In genomic region chr11:66904055-66904454, GRCh38 we compare ENCODE assay signal across 21 cellular contexts. TPM values are rescaled to one million over a fixed set of nuclear protein-coding genes. Genes with fewer than 3 reads are reported as not detected.
DNase-seq lines count a peak whose midpoint lies in the region; ATAC-seq and TF ChIP-seq lines count a peak whose summit lies in the region.
"Had no signal": no experiment of that assay in that cellular context is flagged by ENCODE, and none has a peak within 500 bp of the region (broad histone marks: within the 10 kb centered on the region; RNA-seq: fewer than 3 reads in every experiment).

No MANE protein-coding gene starts in this region.

- no peak overlapping the region for H3K27ac Mint-ChIP-seq in WTC11
- H3K27ac Mint-ChIP-seq: activated CD4-positive, alpha-beta T cell treated with anti-CD3 and anti-CD28 coated beads, Interleukin-2, amount 10 ng/mL, durations not matched to agents 7 days and 5 days; activated naive CD8-positive, alpha-beta T cell treated with anti-CD3 and anti-CD28 coated beads, Interleukin-2, amount 10 ng/mL, durations not matched to agents 7 days and 5 days; activated T-cell treated with anti-CD3 and anti-CD28 coated beads, Interleukin-2, amount 50 U/mL, for 24 hours; effector memory CD8-positive, alpha-beta T cell; neural progenitor cell had no signal

- peak overlapping the region; percentile 100 for H3K4me2 ChIP-seq in mammary epithelial cell (ENCODE audit: insufficient read depth, low read depth, low read length)
- H3K4me2 ChIP-seq: neural progenitor cell had no signal

- H3K9ac ChIP-seq in mammary epithelial cell (ENCODE audit: insufficient read depth, low read length) = no peak overlapping the region
- H3K9ac ChIP-seq: neural progenitor cell had no signal

- CTCF ChIA-PET in mammary epithelial cell (lab: Charles Lee; ENCODE audit: low non-redundant PET) (no interaction called here), WTC11 (lab: Charles Lee) (interaction anchor here (1.3 kb wide), 1 partner anchor 72 kb away, joined by 3 read pairs; no protein-coding TSS in a partner anchor)

- POLR2A ChIA-PET in WTC11 (lab: Charles Lee) = no interaction called here

- H3K4me3 Mint-ChIP-seq in WTC11 = no peak overlapping the region
- H3K4me3 Mint-ChIP-seq: activated CD4-positive, alpha-beta T cell treated with anti-CD3 and anti-CD28 coated beads, Interleukin-2, amount 10 ng/mL, durations not matched to agents 7 days and 5 days; activated naive CD8-positive, alpha-beta T cell treated with anti-CD3 and anti-CD28 coated beads, Interleukin-2, amount 10 ng/mL, durations not matched to agents 7 days and 5 days; activated T-cell treated with anti-CD3 and anti-CD28 coated beads, Interleukin-2, amount 50 U/mL, for 24 hours; effector memory CD8-positive, alpha-beta T cell; neural progenitor cell had no signal

- ATAC-seq in left colon (peak; percentile 91), gastroesophageal sphincter (no peak), WTC11 (no peak)
- ATAC-seq: effector memory CD8-positive, alpha-beta T cell had no signal

- H3K9me3 ChIP-seq in mammary epithelial cell (replicated peaks; ENCODE audit: insufficient read depth, low read length) (no peaks in the 10 kb centered on the region), gastroesophageal sphincter (no peaks in the 10 kb centered on the region)

- intact Hi-C loops in mammary epithelial cell (cut with micrococcal nuclease) (no loop called here), left colon (cut with DNase I, micrococcal nuclease) (no loop called here)

- no peaks in the 10 kb centered on the region for H3K36me3 Mint-ChIP-seq in WTC11
- H3K36me3 Mint-ChIP-seq: activated naive CD8-positive, alpha-beta T cell treated with anti-CD3 and anti-CD28 coated beads, Interleukin-2, amount 10 ng/mL, durations not matched to agents 7 days and 5 days; neural progenitor cell had no signal

- WGBS in mammary epithelial cell (ENCODE audit: low coverage, missing lambda C conversion rate) = 84% methylated on average over 3 of the region's 3 CpGs
- WGBS in gastroesophageal sphincter (ENCODE audit: low coverage in 1 of 2), 2 donors = 100% methylated on average over 1 of the region's 3 CpGs

- TF ChIP-seq CTCF in mammary epithelial cell (conservative IDR thresholded peaks at IDR 0.05 in 1 of 2, IDR thresholded peaks at IDR 0.05 in 1 of 2; ENCODE audit: extremely low read depth in 1 of 2, insufficient read depth in 1 of 2, low read depth in 1 of 2, low read length in 2 of 2) = no peak
- TF ChIP-seq CTCF in gastroesophageal sphincter (IDR thresholded peaks at IDR 0.05) = no peak
- TF ChIP-seq CTCF in WTC11 (IDR thresholded peaks at IDR 0.05) = no peak

- H3K36me3 ChIP-seq in mammary epithelial cell (ENCODE audit: insufficient read depth, low read length) (peaks cover 4% of the 10 kb centered on the region), gastroesophageal sphincter (no peaks in the 10 kb centered on the region)
- H3K36me3 ChIP-seq: neural progenitor cell had no signal

- peak; percentile 46 for DNase-seq in Caki2 (ENCODE audit: low read depth)
- DNase-seq in HT-29 (ENCODE audit: low spot score) = peak; percentile 66
- peak; percentile 48 for DNase-seq in mammary epithelial cell
- DNase-seq in left colon = peak; percentile 55 to 67
- no peak for DNase-seq in NCI-H1092 treated with DMSO at 0.1 percent for 48 hours (lab: John Stamatoyannopoulos, UW)
- DNase-seq in NCI-H510A (lab: John Stamatoyannopoulos, UW) = no peak
- no peak for DNase-seq in WTC11 (ENCODE audit: low spot score)
- DNase-seq: activated CD4-positive, alpha-beta T cell treated with anti-CD3 and anti-CD28 coated beads, Interleukin-2, amount 10 ng/mL, durations not matched to agents 7 days and 5 days; activated naive CD8-positive, alpha-beta T cell treated with anti-CD3 and anti-CD28 coated beads, Interleukin-2, amount 10 ng/mL, durations not matched to agents 7 days and 5 days; activated T-cell treated with anti-CD3 and anti-CD28 coated beads, Interleukin-2, amount 50 U/mL, for 24 hours; DMS 273 treated with DMSO at 0.1 percent for 48 hours; effector memory CD8-positive, alpha-beta T cell; mesenchymal stem cell; NCI-H1048; NK-92 treated with Interleukin-12 subunit alpha and Interleukin-12 subunit beta, amount 100 ng/mL, for 24 hours; right cardiac atrium; SHP77 treated with DMSO at 0.1 percent for 48 hours; stimulated activated CD4-positive, alpha-beta T cell treated with anti-CD3 and anti-CD28 coated beads, Interleukin-2, amount 100 ng/mL, for 24 hours; substantia nigra had no signal

- H2AFZ ChIP-seq in mammary epithelial cell (ENCODE audit: low read depth, low read length) = no peak overlapping the region
- H2AFZ ChIP-seq: neural progenitor cell had no signal

- H3K4me1 ChIP-seq in mammary epithelial cell (ENCODE audit: insufficient read depth, low read length) (peaks cover 43% of the 10 kb centered on the region), gastroesophageal sphincter (peaks cover 0 to 20% (median 0%) of the 10 kb centered on the region in 3 donors)

- dilution Hi-C loops in mammary epithelial cell (cut with HindIII; ENCODE audit: low sequenced_read_pairs) = no loop called here

- H3K9me3 Mint-ChIP-seq in WTC11 = no peaks in the 10 kb centered on the region
- H3K9me3 Mint-ChIP-seq: activated CD4-positive, alpha-beta T cell treated with anti-CD3 and anti-CD28 coated beads, Interleukin-2, amount 10 ng/mL, durations not matched to agents 7 days and 5 days; activated naive CD8-positive, alpha-beta T cell treated with anti-CD3 and anti-CD28 coated beads, Interleukin-2, amount 10 ng/mL, durations not matched to agents 7 days and 5 days; activated T-cell treated with anti-CD3 and anti-CD28 coated beads, Interleukin-2, amount 50 U/mL, for 24 hours; effector memory CD8-positive, alpha-beta T cell; neural progenitor cell had no signal

- no peaks in the 10 kb centered on the region for H3K27me3 Mint-ChIP-seq in WTC11 (ENCODE audit: low read depth)
- H3K27me3 Mint-ChIP-seq: activated CD4-positive, alpha-beta T cell treated with anti-CD3 and anti-CD28 coated beads, Interleukin-2, amount 10 ng/mL, durations not matched to agents 7 days and 5 days; activated naive CD8-positive, alpha-beta T cell treated with anti-CD3 and anti-CD28 coated beads, Interleukin-2, amount 10 ng/mL, durations not matched to agents 7 days and 5 days; activated T-cell treated with anti-CD3 and anti-CD28 coated beads, Interleukin-2, amount 50 U/mL, for 24 hours had no signal

- H3K79me2 ChIP-seq in mammary epithelial cell (ENCODE audit: insufficient read depth, low read length) = peaks cover 49% of the 10 kb centered on the region

- H3K4me3 ChIP-seq in mammary epithelial cell (replicated peaks in 1 of 3; ENCODE audit: insufficient read depth in 1 of 3, low read depth in 2 of 3, low read length in 3 of 3) (peak overlapping the region in 1 of 3 experiments; percentile 68), gastroesophageal sphincter (no peak overlapping the region)
- H3K4me3 ChIP-seq: neural progenitor cell had no signal

- in situ Hi-C loops in Caki2 (cut with HindIII; ENCODE audit: low pct_unique_long_range_greater_than_20kb, low sequenced_read_pairs) = no loop called here
- in situ Hi-C loops in mammary epithelial cell (cut with MboI; ENCODE audit: low sequenced_read_pairs in 2 of 2) = no loop called here

- peak overlapping the region; percentile 81 for H3K27ac ChIP-seq in mammary epithelial cell (ENCODE audit: insufficient read depth, low read depth, low read length)
- no peak overlapping the region for H3K27ac ChIP-seq in gastroesophageal sphincter
- H3K27ac ChIP-seq: neural progenitor cell had no signal

- H4K20me1 ChIP-seq in mammary epithelial cell (ENCODE audit: insufficient read depth, low read length) = no peaks in the 10 kb centered on the region

- no peaks in the 10 kb centered on the region for H3K27me3 ChIP-seq in mammary epithelial cell (ENCODE audit: insufficient read depth, low read length)
- H3K27me3 ChIP-seq in gastroesophageal sphincter = no peaks in the 10 kb centered on the region
- H3K27me3 ChIP-seq: neural progenitor cell had no signal

- peaks cover 37% of the 10 kb centered on the region for H3K4me1 Mint-ChIP-seq in WTC11
- H3K4me1 Mint-ChIP-seq: activated CD4-positive, alpha-beta T cell treated with anti-CD3 and anti-CD28 coated beads, Interleukin-2, amount 10 ng/mL, durations not matched to agents 7 days and 5 days; activated naive CD8-positive, alpha-beta T cell treated with anti-CD3 and anti-CD28 coated beads, Interleukin-2, amount 10 ng/mL, durations not matched to agents 7 days and 5 days had no signal

- BruUV-seq in mammary epithelial cell (replicated peaks; lab: Mats Ljungman, UMichigan) = no TSS peak

- no peak for TF ChIP-seq EP300 in gastroesophageal sphincter (IDR thresholded peaks at IDR 0.05)

- no peak for TF ChIP-seq POLR2A in gastroesophageal sphincter (IDR thresholded peaks at IDR 0.05)

TF ChIP-seq in WTC11, 78 proteins besides CTCF, POLR2A, EP300 and RAD21 (continues in another document):
- TF ChIP-seq PRRX2 (CRISPR knock-in tag; IDR thresholded peaks at IDR 0.05) = no peak
- TF ChIP-seq FOXP4 (CRISPR knock-in tag; IDR thresholded peaks at IDR 0.05) = no peak

RNA-seq across cellular contexts. Expression of gene LRFN4, which starts 47.2 kb away (rescaled TPM):
- total RNA-seq in Caki2 (2014; rRNA removed; shearing (Covaris generic); ENCODE audit: low replicate concordance) = not detected in 2 replicates
- total RNA-seq in HT-29 (2014; rRNA removed; shearing (Covaris generic)) = 122 and 124 TPM in 2 replicates
- total RNA-seq in mammary epithelial cell (10 to 100 TPM; 21.3 to 26.2 TPM), left colon (10 to 100 TPM; 32.7 to 46.3 TPM), gastroesophageal sphincter (10 to 100 TPM in 2 of 4 donors, 1 to 10 TPM in 2; 7.1 to 17.5 (median 9.2) TPM), WTC11 (2021) (62.7 to 70.3 TPM (median 68.0 TPM) in 3 replicates)
- polyA plus RNA-seq in mammary epithelial cell = 11.3 TPM
- 1.3 TPM for polyA minus RNA-seq in mammary epithelial cell

RNA-seq across cellular contexts. Expression of gene PC, which starts 54.1 kb away (rescaled TPM):
- total RNA-seq in Caki2 (2014; rRNA removed; shearing (Covaris generic); ENCODE audit: low replicate concordance) = 11.9 and 18.4 TPM in 2 replicates
- 42.0 and 48.8 TPM in 2 replicates for total RNA-seq in HT-29 (2014; rRNA removed; shearing (Covaris generic))
- total RNA-seq in mammary epithelial cell (10 to 100 TPM; 52.0 to 67.0 TPM), left colon (10 to 100 TPM; 47.2 to 65.2 TPM), gastroesophageal sphincter (1 to 10 TPM; 4.7 to 7.0 (median 5.6) TPM), WTC11 (2021) (22.1 to 27.2 TPM (median 25.6 TPM) in 3 replicates)
- polyA plus RNA-seq in mammary epithelial cell = 37.1 TPM
- polyA minus RNA-seq in mammary epithelial cell = 89.7 TPM

Comparison
In these comparisons a context has a peak if more than half of its experiments do, and no peak if none do; other contexts are left out.
1. DNase-seq: peak in Caki2 (single experiment), HT-29 (single experiment), mammary epithelial cell (single experiment) and left colon (2 of 2); none in NCI-H1092 treated with DMSO at 0.1 percent for 48 hours (single experiment), NCI-H510A (single experiment) and WTC11 (single experiment).